26 cellular contexts compared by ENCODE assay signal in the genomic region with DNA sequence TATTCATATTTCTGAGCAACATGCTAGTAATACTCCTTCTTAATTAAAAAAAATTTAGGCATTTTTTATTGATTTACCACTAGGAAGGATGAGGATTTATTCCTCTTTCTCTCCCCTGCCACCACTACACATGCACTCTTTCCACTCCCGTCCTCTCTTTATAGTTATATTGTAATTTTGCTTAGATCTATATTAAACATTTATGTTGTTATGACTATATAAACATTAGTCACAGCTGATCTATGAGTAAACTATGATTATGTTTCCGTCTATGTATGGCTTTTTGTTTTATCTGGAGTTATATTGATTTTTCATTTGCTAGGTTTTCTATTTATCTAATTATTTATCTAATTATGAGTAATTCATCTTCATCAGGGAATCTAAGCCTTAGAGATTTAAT. TPM values are rescaled to one million over a fixed set of nuclear protein-coding genes. Genes with fewer than 3 reads are reported as not detected.
DNase-seq lines count a peak whose midpoint lies in the region; ATAC-seq, FAIRE-seq and TF ChIP-seq lines count a peak whose summit lies in the region.
"Had no signal": no experiment of that assay in that cellular context is flagged by ENCODE, and none has a peak within 500 bp of the region (broad histone marks: within the 10 kb centered on the region; RNA-seq: fewer than 3 reads in every experiment).

No MANE protein-coding gene starts in this region.

- peak overlapping the region; percentile 28 for H3K9ac ChIP-seq in PC-3 (ENCODE audit: low read length)
- H3K9ac ChIP-seq: BLaER1 treated with 17β-estradiol and CSF1 and Interleukin-3, amounts not matched to agents 10 nM and 100 nM had no signal

- H2AFZ ChIP-seq in PC-3 (ENCODE audit: low read length) (no peak overlapping the region), osteoblast (ENCODE audit: low read length) (peak overlapping the region; percentile 20)

- H3K36me3 ChIP-seq in PC-3 (ENCODE audit: low read depth, low read length) (peaks cover 4% of the 10 kb centered on the region; the same call in 1 of the 2 replicates), osteoblast (ENCODE audit: insufficient read depth, low read length) (no peaks in the 10 kb centered on the region), Peyer's patch (no peaks in the 10 kb centered on the region)
- H3K36me3 ChIP-seq: BE2C, HAP-1 had no signal

- TF ChIP-seq CTCF in PC-3 (conservative IDR thresholded peaks at IDR 0.05; ENCODE audit: low read depth, low read length) = no peak
- TF ChIP-seq CTCF in osteoblast (IDR thresholded peaks at IDR 0.05; ENCODE audit: extremely low read depth, low read depth, low read length) = no peak
- no peak for TF ChIP-seq CTCF in Peyer's patch (IDR thresholded peaks at IDR 0.05)

- H3K9me3 ChIP-seq in PC-3 (ENCODE audit: low read length) (no peaks in the 10 kb centered on the region), osteoblast (ENCODE audit: low read depth, low read length) (no peaks in the 10 kb centered on the region), Peyer's patch (no peaks in the 10 kb centered on the region)
- H3K9me3 ChIP-seq: A549, BE2C, HAP-1 had no signal

- POLR2A ChIA-PET in PC-3 (lab: Charles Lee; ENCODE audit: unreplicated experiment) = interaction anchor here (0.8 kb wide), 1 partner anchor 100 kb away, joined by 7 read pairs; no protein-coding TSS in a partner anchor

- H3K4me1 ChIP-seq in PC-3 (ENCODE audit: insufficient read depth, low read length) = peaks cover 28% of the 10 kb centered on the region
- no peaks in the 10 kb centered on the region for H3K4me1 ChIP-seq in osteoblast (ENCODE audit: insufficient read depth, low read length)
- H3K4me1 ChIP-seq in Peyer's patch = no peaks in the 10 kb centered on the region
- H3K4me1 ChIP-seq: A549; BE2C; BLaER1 treated with 17β-estradiol and CSF1 and Interleukin-3, amounts not matched to agents 10 nM and 100 nM had no signal

- H3K4me2 ChIP-seq in PC-3 (ENCODE audit: low read length) = peak overlapping the region; percentile 47
- no peak overlapping the region for H3K4me2 ChIP-seq in osteoblast (ENCODE audit: insufficient read depth, low read length)
- H3K4me2 ChIP-seq: A549; BLaER1 treated with 17β-estradiol and CSF1 and Interleukin-3, amounts not matched to agents 10 nM and 100 nM had no signal

- H3K27me3 ChIP-seq in PC-3 (ENCODE audit: low read length) (no peaks in the 10 kb centered on the region), osteoblast (ENCODE audit: insufficient read depth, low read length) (no peaks in the 10 kb centered on the region), Peyer's patch (no peaks in the 10 kb centered on the region)
- H3K27me3 ChIP-seq: BE2C; BLaER1 treated with 17β-estradiol and CSF1 and Interleukin-3, amounts not matched to agents 10 nM and 100 nM had no signal

- DNase-seq in PC-3 = peak; percentile 70
- DNase-seq in osteoblast (ENCODE audit: insufficient read length, low spot score, missing footprints) = no peak
- no peak for DNase-seq in sciatic nerve (ENCODE audit: low spot score)
- DNase-seq in NCI-H146 treated with DMSO at 0.1 percent for 48 hours (lab: John Stamatoyannopoulos, UW; ENCODE audit: unreplicated experiment) = no peak
- DNase-seq in Peyer's patch = no peak
- DNase-seq: ACHN; AML-193; BE2C; CD4-positive, alpha-beta T cell; CD8-positive, alpha-beta memory T cell; DMS 273 treated with DMSO at 0.1 percent for 48 hours; DMS79; EL; GF-D8; GOT3; HFFc6 had no signal

- peak; percentile 6 for FAIRE-seq in A204.1 (lab: Jason Lieb, UNC)
- FAIRE-seq: D721Med, GM12891, GM18507, H54 had no signal

- H3K79me2 ChIP-seq in PC-3 (ENCODE audit: low read length) (no peaks in the 10 kb centered on the region), osteoblast (ENCODE audit: insufficient read depth, low read length) (no peaks in the 10 kb centered on the region)

- intact Hi-C loops in PC-3 (cut with micrococcal nuclease) = loop anchor here (1.0 to 5.0 kb wide), 5 partner anchors 48 to 169 kb away; a partner anchor contains a TSS
- intact Hi-C loops in sciatic nerve (cut with DNase I) = no loop called here

- H3F3A ChIP-seq in PC-3 (ENCODE audit: low read length, unreplicated experiment) = peaks cover 5% of the 10 kb centered on the region

- CTCF ChIA-PET in PC-3 (lab: Charles Lee) = interaction anchor here (1.1 to 1.6 kb wide), 2 partner anchors 152 to 170 kb away, joined by 4 to 8 read pairs; no protein-coding TSS in a partner anchor

- H3K4me3 ChIP-seq in PC-3 (ENCODE audit: low read length) (no peak overlapping the region), osteoblast (ENCODE audit: insufficient read depth, low read length) (no peak overlapping the region), Peyer's patch (no peak overlapping the region)
- H3K4me3 ChIP-seq: A549; BLaER1 treated with 17β-estradiol and CSF1 and Interleukin-3, amounts not matched to agents 10 nM and 100 nM; HAP-1 had no signal

- no peak for TF ChIP-seq POLR2A in Peyer's patch (IDR thresholded peaks at IDR 0.05)

- ATAC-seq in PC-3 (peak; percentile 86), sciatic nerve (no peak)
- ATAC-seq: A549 had no signal

- H3K9me2 ChIP-seq in PC-3 (replicated peaks; ENCODE audit: low read length) = no peaks in the 10 kb centered on the region

- BruUV-seq in PC-3 (replicated peaks; lab: Mats Ljungman, UMichigan) = no TSS peak

- H3K27ac ChIP-seq in PC-3 (ENCODE audit: low read length) (peak overlapping the region; percentile 65), osteoblast (ENCODE audit: low read depth, low read length) (no peak overlapping the region), Peyer's patch (no peak overlapping the region)
- H3K27ac ChIP-seq: 22Rv1; A549; BLaER1 treated with 17β-estradiol and CSF1 and Interleukin-3, amounts not matched to agents 10 nM and 100 nM had no signal

- no peaks in the 10 kb centered on the region for H4K20me1 ChIP-seq in PC-3 (ENCODE audit: low read length)
- H4K20me1 ChIP-seq in osteoblast (ENCODE audit: insufficient read depth, low read length) = no peaks in the 10 kb centered on the region
- H4K20me1 ChIP-seq: BLaER1 treated with 17β-estradiol and CSF1 and Interleukin-3, amounts not matched to agents 10 nM and 100 nM had no signal

RNA-seq across cellular contexts. Expression of a gene that starts 17.8 kb away (rescaled TPM):
- total RNA-seq in PC-3 (2014; rRNA removed) = 8.6 and 11.4 TPM in 2 replicates
- 2.1 and 2.2 TPM in 2 replicates for total RNA-seq in osteoblast
- 2.8 TPM for total RNA-seq in sciatic nerve
- 1 to 10 TPM in 2 of 4 donors, under 1 TPM in 2; 0.35 to 7.4 (median 1.8) TPM for total RNA-seq in Peyer's patch

RNA-seq across cellular contexts. Expression of a gene that starts 36.0 kb away (rescaled TPM):
- 0.11 TPM in 1 of 2 replicates, not detected in the other for total RNA-seq in PC-3 (2014; rRNA removed)
- total RNA-seq in osteoblast = under 0.01 TPM in 1 of 2 replicates, not detected in the other
- total RNA-seq in sciatic nerve = 16.5 TPM
- total RNA-seq in Peyer's patch = 1 to 10 TPM in 1 of 4 donors, under 1 TPM in 1, not detected in 2; 0.67 to 1.7 TPM
- total RNA-seq: CD4-positive, alpha-beta T cell; CD8-positive, alpha-beta memory T cell; G401 had no signal

RNA-seq across cellular contexts. Expression of a gene that starts 52.8 kb away (rescaled TPM):
- not detected in 2 replicates for total RNA-seq in PC-3 (2014; rRNA removed)
- under 0.01 TPM in 1 of 2 replicates, not detected in the other for total RNA-seq in osteoblast
- total RNA-seq in sciatic nerve = not detected
- total RNA-seq in Peyer's patch = not detected
- total RNA-seq: CD4-positive, alpha-beta T cell; CD8-positive, alpha-beta memory T cell; G401; HFFc6 had no signal
